13 cellular contexts compared by ENCODE assay signal in genomic region chr15:77584201-77584600, GRCh38. TPM values are rescaled to one million over a fixed set of nuclear protein-coding genes. Genes with fewer than 3 reads are reported as not detected.
DNase-seq lines count a peak whose midpoint lies in the region; ATAC-seq and TF ChIP-seq lines count a peak whose summit lies in the region.
"Had no signal": no experiment of that assay in that cellular context is flagged by ENCODE, and none has a peak within 500 bp of the region (broad histone marks: within the 10 kb centered on the region; RNA-seq: fewer than 3 reads in every experiment).

No MANE protein-coding gene starts in this region.

- no peak overlapping the region for H3K9ac ChIP-seq in PC-3 (ENCODE audit: low read length)

- H3K4me2 ChIP-seq in GM23338 (no peak overlapping the region), PC-3 (ENCODE audit: low read length) (no peak overlapping the region)

- peaks cover 3% of the 10 kb centered on the region for H3K27me3 ChIP-seq in BJ (ENCODE audit: control insufficient read depth, insufficient read depth, low read length)
- H3K27me3 ChIP-seq in GM23338 (ENCODE audit: insufficient read depth): no peaks in the 10 kb centered on the region
- H3K27me3 ChIP-seq in PC-3 (ENCODE audit: low read length): peaks cover 20% of the 10 kb centered on the region
- no peaks in the 10 kb centered on the region for H3K27me3 ChIP-seq in testis
- no peaks in the 10 kb centered on the region for H3K27me3 ChIP-seq in CD8-positive, alpha-beta T cell (ENCODE audit: insufficient read depth, low read length)

- peak; percentile 32 for TF ChIP-seq CTCF in BJ (IDR thresholded peaks at IDR 0.05; ENCODE audit: insufficient read depth, low read depth, low read length)
- peak; percentile 40 to 67; a peak in 2 of 4 replicates for TF ChIP-seq CTCF in GM23338 (conservative IDR thresholded peaks at IDR 0.05; ENCODE audit: low read depth in 2 of 2)
- peak; percentile 31 for TF ChIP-seq CTCF in PC-3 (conservative IDR thresholded peaks at IDR 0.05; ENCODE audit: low read depth, low read length)
- TF ChIP-seq CTCF in fibroblast of villous mesenchyme (IDR thresholded peaks at IDR 0.05; ENCODE audit: insufficient read depth, low read depth, low read length): peak; percentile 37
- TF ChIP-seq CTCF in testis (IDR thresholded peaks at IDR 0.05): no peak
- TF ChIP-seq CTCF in CD8-positive, alpha-beta T cell (IDR thresholded peaks at IDR 0.05): no peak

- no peaks in the 10 kb centered on the region for H3K9me3 Mint-ChIP-seq in GM23338
- H3K9me3 Mint-ChIP-seq in CD8-positive, alpha-beta T cell: no peaks in the 10 kb centered on the region
- H3K9me3 Mint-ChIP-seq: activated CD4-positive, alpha-beta memory T cell treated with anti-CD3 and anti-CD28 coated beads, Interleukin-2, amount 10 ng/mL, durations not matched to agents 7 days and 5 days had no signal

- DNase-seq in BJ (ENCODE audit: low read depth): no peak
- peak; percentile 60 for DNase-seq in GM23338 (ENCODE audit: low spot score)
- DNase-seq in PC-3: no peak
- DNase-seq in fibroblast of villous mesenchyme (ENCODE audit: low read depth): no peak
- no peak for DNase-seq in testis
- no peak for DNase-seq in CD8-positive, alpha-beta T cell
- DNase-seq in activated naive CD4-positive, alpha-beta T cell treated with Interleukin-2 at 50 U/mL for 16 hours: no peak
- no peak for DNase-seq in NCI-H510A treated with DMSO at 0.1 percent for 48 hours (lab: John Stamatoyannopoulos, UW)
- DNase-seq: activated CD4-positive, alpha-beta memory T cell treated with anti-CD3 and anti-CD28 coated beads, Interleukin-2, amount 10 ng/mL, durations not matched to agents 7 days and 5 days; DMS79; NCI-H345; SW 1271 had no signal

- H3K9me2 ChIP-seq in GM23338 (ENCODE audit: insufficient read depth): no peaks in the 10 kb centered on the region
- no peaks in the 10 kb centered on the region for H3K9me2 ChIP-seq in PC-3 (replicated peaks; ENCODE audit: low read length)

- intact Hi-C loops in PC-3 (cut with micrococcal nuclease) (no loop called here), testis (cut with DNase I; ENCODE audit: low total_unique reads) (no loop called here)
- intact Hi-C loops in CD8-positive, alpha-beta T cell (cut with DNase I, micrococcal nuclease): no loop called here

- H3K79me2 ChIP-seq in GM23338 (replicated peaks; ENCODE audit: insufficient read depth) (no peaks in the 10 kb centered on the region), PC-3 (ENCODE audit: low read length) (no peaks in the 10 kb centered on the region)

- H3K27ac ChIP-seq in GM23338 (ENCODE audit: low read depth) (no peak overlapping the region), PC-3 (ENCODE audit: low read length) (no peak overlapping the region), testis (no peak overlapping the region)
- H3K27ac ChIP-seq in CD8-positive, alpha-beta T cell (ENCODE audit: low read depth, low read length): no peak overlapping the region

- TF ChIP-seq POLR2A in testis (IDR thresholded peaks at IDR 0.05): no peak

- H3K27ac Mint-ChIP-seq in GM23338: no peak overlapping the region
- no peak overlapping the region for H3K27ac Mint-ChIP-seq in CD8-positive, alpha-beta T cell
- H3K27ac Mint-ChIP-seq: activated CD4-positive, alpha-beta memory T cell treated with anti-CD3 and anti-CD28 coated beads, Interleukin-2, amount 10 ng/mL, durations not matched to agents 7 days and 5 days had no signal

- POLR2A ChIA-PET in BJ (lab: Charles Lee): no interaction called here
- POLR2A ChIA-PET in PC-3 (lab: Charles Lee; ENCODE audit: unreplicated experiment): no interaction called here
- POLR2A ChIA-PET in CD8-positive, alpha-beta T cell (lab: Charles Lee): no interaction called here

- H3K4me3 ChIP-seq in BJ (ENCODE audit: low read depth, low read length) (no peak overlapping the region), GM23338 (no peak overlapping the region), PC-3 (ENCODE audit: low read length) (no peak overlapping the region), fibroblast of villous mesenchyme (ENCODE audit: low read depth, low read length) (no peak overlapping the region), testis (no peak overlapping the region)
- no peak overlapping the region for H3K4me3 ChIP-seq in CD8-positive, alpha-beta T cell (ENCODE audit: low read depth, low read length)

- H3K4me3 Mint-ChIP-seq in GM23338: no peak overlapping the region
- H3K4me3 Mint-ChIP-seq in CD8-positive, alpha-beta T cell: no peak overlapping the region
- H3K4me3 Mint-ChIP-seq: activated CD4-positive, alpha-beta memory T cell treated with anti-CD3 and anti-CD28 coated beads, Interleukin-2, amount 10 ng/mL, durations not matched to agents 7 days and 5 days had no signal

- H3K9me3 ChIP-seq in PC-3 (ENCODE audit: low read length) (no peaks in the 10 kb centered on the region), testis (no peaks in the 10 kb centered on the region)
- no peaks in the 10 kb centered on the region for H3K9me3 ChIP-seq in CD8-positive, alpha-beta T cell (ENCODE audit: low read length)

- no peaks in the 10 kb centered on the region for H3K36me3 ChIP-seq in BJ (ENCODE audit: control insufficient read depth, insufficient read depth, low read length)
- H3K36me3 ChIP-seq in GM23338 (ENCODE audit: insufficient read depth): no peaks in the 10 kb centered on the region
- no peaks in the 10 kb centered on the region for H3K36me3 ChIP-seq in PC-3 (ENCODE audit: low read depth, low read length)
- H3K36me3 ChIP-seq in testis (ENCODE audit: low read depth, missing control alignments): no peaks in the 10 kb centered on the region
- no peaks in the 10 kb centered on the region for H3K36me3 ChIP-seq in CD8-positive, alpha-beta T cell (ENCODE audit: insufficient read depth, low read length)

- CTCF ChIA-PET in BJ (lab: Yijun Ruan, JAX): interaction anchor here (0.9 kb wide), 1 partner anchor 20 kb away, joined by 3 read pairs; no protein-coding TSS in a partner anchor
- CTCF ChIA-PET in PC-3 (lab: Charles Lee): no interaction called here
- CTCF ChIA-PET in CD8-positive, alpha-beta T cell (lab: Charles Lee): no interaction called here

- H2AFZ ChIP-seq in GM23338 (peak overlapping the region; percentile 94), PC-3 (ENCODE audit: low read length) (no peak overlapping the region)

- H4K20me1 ChIP-seq in GM23338 (replicated peaks; ENCODE audit: insufficient read depth): no peaks in the 10 kb centered on the region
- H4K20me1 ChIP-seq in PC-3 (ENCODE audit: low read length): no peaks in the 10 kb centered on the region

- peaks cover 6% of the 10 kb centered on the region; the same call in 1 of the 2 replicates for H3K4me1 ChIP-seq in GM23338 (ENCODE audit: insufficient read depth)
- no peaks in the 10 kb centered on the region for H3K4me1 ChIP-seq in PC-3 (ENCODE audit: insufficient read depth, low read length)
- H3K4me1 ChIP-seq in testis: peaks cover 4% of the 10 kb centered on the region
- no peaks in the 10 kb centered on the region for H3K4me1 ChIP-seq in CD8-positive, alpha-beta T cell (ENCODE audit: insufficient read depth, low read length)

- no peaks in the 10 kb centered on the region; the same call in 2 of the 3 replicates for H3K36me3 Mint-ChIP-seq in GM23338 (ENCODE audit: low read depth)
- H3K36me3 Mint-ChIP-seq in CD8-positive, alpha-beta T cell: no peaks in the 10 kb centered on the region

- no TSS peak for BruUV-seq in PC-3 (replicated peaks; lab: Mats Ljungman, UMichigan)

- WGBS in testis, 2 donors: 71 to 91% methylated on average over 4 to 7 of the region's 7 CpGs

- H3F3A ChIP-seq in GM23338 (replicated peaks; ENCODE audit: low read depth) (no peaks in the 10 kb centered on the region), PC-3 (ENCODE audit: low read length, unreplicated experiment) (no peaks in the 10 kb centered on the region)

- peaks cover 8% of the 10 kb centered on the region for H3K27me3 Mint-ChIP-seq in GM23338 (ENCODE audit: insufficient read depth, low read depth, poor library complexity)
- H3K27me3 Mint-ChIP-seq in CD8-positive, alpha-beta T cell (ENCODE audit: low read depth): peaks cover 4% of the 10 kb centered on the region

- peak; percentile 94 for ATAC-seq in GM23338
- peak; percentile 74 for ATAC-seq in PC-3
- no peak for ATAC-seq in CD8-positive, alpha-beta T cell

- H3K4me1 Mint-ChIP-seq in GM23338: peaks cover 17% of the 10 kb centered on the region
- no peaks in the 10 kb centered on the region for H3K4me1 Mint-ChIP-seq in CD8-positive, alpha-beta T cell (ENCODE audit: low read depth)
- H3K4me1 Mint-ChIP-seq: activated CD4-positive, alpha-beta memory T cell treated with anti-CD3 and anti-CD28 coated beads, Interleukin-2, amount 10 ng/mL, durations not matched to agents 7 days and 5 days had no signal

TF ChIP-seq in GM23338, 12 proteins besides CTCF, POLR2A, EP300 and RAD21 (continues in another document):
- TF ChIP-seq EZH2 (IDR thresholded peaks at IDR 0.05; ENCODE audit: low read depth, unreplicated experiment) (no peak), STAT1 (IDR thresholded peaks at IDR 0.05; ENCODE audit: unreplicated experiment) (no peak), EZH2phosphoT487 (IDR thresholded peaks at IDR 0.05; ENCODE audit: unreplicated experiment) (no peak), POLR2AphosphoS5 (IDR thresholded peaks at IDR 0.05; ENCODE audit: low read depth) (no peak), JUNB (IDR thresholded peaks at IDR 0.05; ENCODE audit: unreplicated experiment) (no peak), ZNF114 (CRISPR knock-in tag; IDR thresholded peaks at IDR 0.05) (no peak), ZNF331 (CRISPR knock-in tag; IDR thresholded peaks at IDR 0.05; ENCODE audit: low read depth) (no peak)

RNA-seq across cellular contexts. Expression of gene LINGO1, which starts 48.5 kb away (rescaled TPM):
- not detected in 2 replicates for polyA plus RNA-seq in BJ (2011; rRNA removed)
- 0.05 TPM in 1 of 2 replicates, not detected in the other for polyA minus RNA-seq in BJ (2011; rRNA and poly(A)+ RNA removed)
- total RNA-seq in GM23338 (2014; rRNA removed; shearing (Covaris generic)): 52.0 and 63.1 TPM in 2 replicates
- polyA plus RNA-seq in GM23338 (2016; fragmentation: Nextera tagmentation; extraction: Ambion mirVana): 16.0 and 16.9 TPM in 2 replicates
- total RNA-seq in PC-3 (2014; rRNA removed): not detected in 2 replicates
- not detected in 2 replicates for total RNA-seq in fibroblast of villous mesenchyme
- 10 to 100 TPM; 16.6 to 22.4 TPM for total RNA-seq in testis
- 16.7 TPM for polyA plus RNA-seq in testis (ENCODE audit: insufficient read depth, low read depth, low replicate concordance)
- not detected for total RNA-seq in CD8-positive, alpha-beta T cell
- total RNA-seq: activated CD4-positive, alpha-beta memory T cell treated with anti-CD3 and anti-CD28 coated beads, Interleukin-2, amount 10 ng/mL, durations not matched to agents 7 days and 5 days; mononuclear cell had no signal

Comparison
In these comparisons a context has a peak if more than half of its experiments do, and no peak if none do; other contexts are left out.
1. CTCF ChIP-seq: peak in BJ (single experiment), GM23338 (2 of 2), PC-3 (single experiment) and fibroblast of villous mesenchyme (single experiment); none in testis (0 of 3) and CD8-positive, alpha-beta T cell (single experiment).
2. RNA of gene LINGO1, which starts 48.5 kb away (total RNA-seq): 52.0 to 63.1 TPM in GM23338 and 16.6 to 22.4 TPM in testis; not detected in PC-3, not detected in fibroblast of villous mesenchyme and not detected in CD8-positive, alpha-beta T cell; every median in the first group is over 10 times any median in the second.